In genomic region chr3:126200534-126200933, GRCh38 we compare ENCODE assay signal across 23 cellular contexts. TPM values are rescaled to one million over a fixed set of nuclear protein-coding genes. Genes with fewer than 3 reads are reported as not detected.
DNase-seq lines count a peak whose midpoint lies in the region; ATAC-seq and TF ChIP-seq lines count a peak whose summit lies in the region.
"Had no signal": no experiment of that assay in that cellular context is flagged by ENCODE, and none has a peak within 500 bp of the region (broad histone marks: within the 10 kb centered on the region; RNA-seq: fewer than 3 reads in every experiment).

No MANE protein-coding gene starts in this region.

- H3K4me1 ChIP-seq in Loucy (ENCODE audit: insufficient read depth, low read length, poor library complexity, severe bottlenecking) = peaks cover 48% of the 10 kb centered on the region
- peaks cover 0 to 11% (median 3%) of the 10 kb centered on the region in 4 donors for H3K4me1 ChIP-seq in esophagus muscularis mucosa
- H3K4me1 ChIP-seq in PC-3 (ENCODE audit: insufficient read depth, low read length) = no peaks in the 10 kb centered on the region
- H3K4me1 ChIP-seq in left lung = no peaks in the 10 kb centered on the region
- H3K4me1 ChIP-seq: BE2C, BLaER1 had no signal

- 0 out of 2 replicates have a peak overlapping the region, but pooled peaks have one; percentile 19 for H2AFZ ChIP-seq in Loucy (ENCODE audit: low read length)
- no peak overlapping the region for H2AFZ ChIP-seq in PC-3 (ENCODE audit: low read length)

- TF ChIP-seq EP300 in esophagus muscularis mucosa (IDR thresholded peaks at IDR 0.05) = no peak

- peak overlapping the region; percentile 56 for H3K27ac ChIP-seq in VCaP
- H3K27ac ChIP-seq in esophagus muscularis mucosa (replicated peaks in 1 of 4) = no peak overlapping the region
- no peak overlapping the region for H3K27ac ChIP-seq in PC-3 (ENCODE audit: low read length)
- H3K27ac ChIP-seq in left lung = no peak overlapping the region
- H3K27ac ChIP-seq: BLaER1 had no signal

- H3K36me3 ChIP-seq in Loucy (ENCODE audit: insufficient read depth, low read length) = no peaks in the 10 kb centered on the region
- H3K36me3 ChIP-seq in esophagus muscularis mucosa = no peaks in the 10 kb centered on the region
- H3K36me3 ChIP-seq in PC-3 (ENCODE audit: low read depth, low read length) = no peaks in the 10 kb centered on the region
- no peaks in the 10 kb centered on the region for H3K36me3 ChIP-seq in left lung
- H3K36me3 ChIP-seq: BE2C, BLaER1 had no signal

- H3F3A ChIP-seq in Loucy (ENCODE audit: low read depth) (peaks cover 5% of the 10 kb centered on the region; the same call in 1 of the 2 replicates), PC-3 (ENCODE audit: low read length, unreplicated experiment) (no peaks in the 10 kb centered on the region)

- no peaks in the 10 kb centered on the region for H3K27me3 ChIP-seq in Loucy (ENCODE audit: insufficient read depth, low read length, poor library complexity, severe bottlenecking)
- no peaks in the 10 kb centered on the region for H3K27me3 ChIP-seq in esophagus muscularis mucosa
- no peaks in the 10 kb centered on the region for H3K27me3 ChIP-seq in PC-3 (ENCODE audit: low read length)
- no peaks in the 10 kb centered on the region for H3K27me3 ChIP-seq in left lung
- H3K27me3 ChIP-seq: BE2C, BLaER1 had no signal

- H3K4me3 ChIP-seq in Loucy (ENCODE audit: low read length, poor library complexity, severe bottlenecking) (peak overlapping the region; percentile 43), esophagus muscularis mucosa (no peak overlapping the region), PC-3 (ENCODE audit: low read length) (no peak overlapping the region), left lung (no peak overlapping the region)
- H3K4me3 ChIP-seq: BLaER1 had no signal

- POLR2A ChIA-PET in PC-3 (lab: Charles Lee; ENCODE audit: unreplicated experiment) = no interaction called here

- H3K9me2 ChIP-seq in Loucy (replicated peaks; ENCODE audit: low read depth, low read length) = no peaks in the 10 kb centered on the region
- no peaks in the 10 kb centered on the region for H3K9me2 ChIP-seq in PC-3 (replicated peaks; ENCODE audit: low read length)

- H3K79me2 ChIP-seq in Loucy (ENCODE audit: insufficient read depth, low read length) = no peaks in the 10 kb centered on the region
- no peaks in the 10 kb centered on the region for H3K79me2 ChIP-seq in PC-3 (ENCODE audit: low read length)

- ATAC-seq in PC-3 (no peak), left lung (no peak)

- H4K20me1 ChIP-seq in Loucy (ENCODE audit: insufficient read depth, low read length, poor library complexity, severe bottlenecking) = no peaks in the 10 kb centered on the region
- H4K20me1 ChIP-seq in PC-3 (ENCODE audit: low read length) = no peaks in the 10 kb centered on the region
- H4K20me1 ChIP-seq: BLaER1 had no signal

- no TSS peak for BruUV-seq in PC-3 (replicated peaks; lab: Mats Ljungman, UMichigan)

- CTCF ChIA-PET in PC-3 (lab: Charles Lee) = no interaction called here

- H3K9me3 ChIP-seq in Loucy (ENCODE audit: insufficient read depth, low read depth, low read length) (0 out of 2 replicates have a peak, but pooled peaks cover 6% of the 10 kb centered on the region), esophagus muscularis mucosa (no peaks in the 10 kb centered on the region), PC-3 (ENCODE audit: low read length) (no peaks in the 10 kb centered on the region), left lung (no peaks in the 10 kb centered on the region)
- H3K9me3 ChIP-seq: BE2C had no signal

- peak overlapping the region; percentile 70 for H3K4me2 ChIP-seq in Loucy (ENCODE audit: low read depth, low read length, poor library complexity, severe bottlenecking)
- H3K4me2 ChIP-seq in PC-3 (ENCODE audit: low read length) = no peak overlapping the region
- H3K4me2 ChIP-seq: BLaER1 had no signal

- H3K9ac ChIP-seq in Loucy (ENCODE audit: low read depth, low read length, poor library complexity, severe bottlenecking) (peak overlapping the region; percentile 40), PC-3 (ENCODE audit: low read length) (no peak overlapping the region)
- H3K9ac ChIP-seq: BLaER1 had no signal

- TF ChIP-seq CTCF in Loucy (conservative IDR thresholded peaks at IDR 0.05; ENCODE audit: low read length) = no peak
- TF ChIP-seq CTCF in VCaP (conservative IDR thresholded peaks at IDR 0.05) = no peak
- no peak for TF ChIP-seq CTCF in esophagus muscularis mucosa (IDR thresholded peaks at IDR 0.05)
- TF ChIP-seq CTCF in PC-3 (conservative IDR thresholded peaks at IDR 0.05; ENCODE audit: low read depth, low read length) = no peak
- TF ChIP-seq CTCF in left lung (IDR thresholded peaks at IDR 0.05) = no peak

- intact Hi-C loops in esophagus muscularis mucosa (cut with DNase I) (no loop called here), PC-3 (cut with micrococcal nuclease) (no loop called here), left lung (cut with DNase I) (no loop called here)

- TF ChIP-seq POLR2A in esophagus muscularis mucosa (IDR thresholded peaks at IDR 0.05; ENCODE audit: low read depth) = no peak

- peak; percentile 39 for DNase-seq in esophagus muscularis mucosa (ENCODE audit: extremely low spot score)
- no peak for DNase-seq in PC-3
- no peak for DNase-seq in left lung
- no peak for DNase-seq in GDM1 (lab: John Stamatoyannopoulos, UW)
- DNase-seq in NCI-H2107 treated with DMSO at 0.1 percent for 48 hours (lab: John Stamatoyannopoulos, UW; ENCODE audit: unreplicated experiment) = no peak
- DNase-seq: 8988T; BE2C; C1 segment of cervical spinal cord; CD4-positive, alpha-beta memory T cell; CD8-positive, alpha-beta memory T cell; COR-L47; DMS 273 treated with DMSO at 0.1 percent for 48 hours; DMS153; DMS53; DMS79; DND-41; EL; GF-D8 had no signal

- 75% methylated on average over 3 of the region's 3 CpGs for WGBS in esophagus muscularis mucosa

RNA-seq across cellular contexts. Expression of gene ALDH1L1, which starts 20.1 kb away (rescaled TPM):
- 10 to 100 TPM; 19.2 to 39.9 (median 25.9) TPM for total RNA-seq in esophagus muscularis mucosa
- not detected in 2 replicates for total RNA-seq in PC-3 (2014; rRNA removed)
- total RNA-seq in left lung = 1 to 10 TPM in 1 of 2 donors, under 1 TPM in 1; 0.90 to 1.8 TPM
- total RNA-seq: CD4-positive, alpha-beta memory T cell; CD4-positive, CD25-positive, alpha-beta regulatory T cell; CD8-positive, alpha-beta memory T cell; G401 had no signal

Comparison
In these comparisons a context has a peak if more than half of its experiments do, and no peak if none do; other contexts are left out.
1. RNA of gene ALDH1L1, which starts 20.1 kb away (total RNA-seq): 19.2 to 39.9 TPM in esophagus muscularis mucosa; 0.90 to 1.8 TPM in left lung and not detected in PC-3; every median in the first group is over 4 times any median in the second.